14 cellular contexts compared by ENCODE assay signal in the genomic region with DNA sequence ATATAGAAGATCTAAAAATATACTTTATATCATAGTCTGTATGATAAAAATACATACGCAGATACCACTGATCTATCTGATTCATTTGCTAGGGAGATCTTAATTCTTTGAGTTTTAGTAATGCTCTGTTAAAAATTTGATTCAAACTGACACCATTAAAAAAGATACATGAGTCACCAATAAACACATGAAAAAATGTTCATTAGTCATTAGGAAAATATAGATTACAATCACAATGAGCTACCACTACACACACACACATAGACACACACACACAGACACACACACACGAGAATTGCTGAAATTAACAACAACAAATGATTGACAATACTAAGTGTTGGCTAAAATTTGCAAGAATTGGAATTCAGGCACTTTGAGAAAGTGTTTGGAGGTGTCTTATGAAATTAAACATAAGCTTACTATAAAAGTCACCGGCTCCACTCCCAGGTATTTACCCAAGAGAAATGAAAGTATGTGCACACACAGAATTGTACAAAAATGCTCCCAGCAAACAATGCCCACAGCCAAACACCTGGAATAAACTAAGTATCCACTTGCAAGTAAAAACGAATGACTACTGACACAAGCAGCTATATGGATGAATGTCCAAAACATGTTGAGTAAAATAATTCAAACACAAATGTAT.
A peak's percentile ranks its signal among the peaks of the same experiment; 100 is the strongest.
DNase-seq lines count a peak whose midpoint lies in the region; ATAC-seq, FAIRE-seq and TF ChIP-seq lines count a peak whose summit lies in the region.
"Had no signal": no experiment of that assay in that cellular context is flagged by ENCODE, and none has a peak within 500 bp of the region (broad histone marks: within the 10 kb centered on the region; RNA-seq: fewer than 3 reads in every experiment).

No MANE protein-coding gene starts in this region.

- no peak overlapping the region for H2BK5ac ChIP-seq in mesenchymal stem cell (ENCODE audit: low read depth, low read length, poor library complexity, severe bottlenecking)

- TF ChIP-seq RAD21 in A549 (conservative IDR thresholded peaks at IDR 0.05 in 1 of 2, IDR thresholded peaks at IDR 0.05 in 1 of 2), result no peak

- H3K4me1 ChIP-seq in A549 (peaks cover 31% of the 10 kb centered on the region), PC-9 (replicated peaks; ENCODE audit: insufficient read depth) (peaks cover 73% of the 10 kb centered on the region), keratinocyte (ENCODE audit: control insufficient read depth, extremely low read depth, insufficient read depth, low read length) (peaks cover 34% of the 10 kb centered on the region), mesenchymal stem cell (ENCODE audit: control insufficient read depth, insufficient read depth, low read depth, low read length) (no peaks in the 10 kb centered on the region)
- H3K4me1 ChIP-seq: BE2C had no signal

- CTCF ChIA-PET in A549 (lab: Yijun Ruan, JAX), result interaction anchor here (1.2 kb wide), 2 partner anchors 9 to 10 kb away, joined by 3 read pairs; no protein-coding TSS in a partner anchor
- CTCF ChIA-PET in PC-9 (lab: Charles Lee), result interaction anchor here (0.9 to 1.0 kb wide), 2 partner anchors 8 to 26 kb away, joined by 4 to 11 read pairs; no protein-coding TSS in a partner anchor

- H3K27me3 ChIP-seq in PC-9 (ENCODE audit: insufficient read depth, low read depth), result no peaks in the 10 kb centered on the region
- H3K27me3 ChIP-seq in keratinocyte (ENCODE audit: control insufficient read depth, extremely low read depth, insufficient read depth, low read length), result no peaks in the 10 kb centered on the region
- H3K27me3 ChIP-seq in mesenchymal stem cell (ENCODE audit: control insufficient read depth in 1 of 2, insufficient read depth in 1 of 2, low read length in 2 of 2), result peaks cover 0 to 6% of the 10 kb centered on the region in 2 experiments
- H3K27me3 ChIP-seq: BE2C had no signal

- H3K14ac ChIP-seq in mesenchymal stem cell (ENCODE audit: low read length in 2 of 2), result no peak overlapping the region

- FAIRE-seq in A549 (lab: Jason Lieb, UNC) (peak; percentile 67), keratinocyte (lab: Jason Lieb, UNC) (peak; percentile 64)
- FAIRE-seq: GM18507 had no signal

- H3K79me1 ChIP-seq in mesenchymal stem cell (replicated peaks; ENCODE audit: low read length, poor library complexity, severe bottlenecking), result no peaks in the 10 kb centered on the region

- H3K4me2 ChIP-seq in A549 (no peak overlapping the region), PC-9 (peak overlapping the region; percentile 67), keratinocyte (ENCODE audit: control insufficient read depth, extremely low read depth, insufficient read depth, low read depth, low read length) (peak overlapping the region; percentile 35), mesenchymal stem cell (ENCODE audit: low read length, poor library complexity, severe bottlenecking) (no peak overlapping the region)

- no peaks in the 10 kb centered on the region for H3K9me3 ChIP-seq in A549
- H3K9me3 ChIP-seq in PC-9 (ENCODE audit: insufficient read depth, low read depth), result no peaks in the 10 kb centered on the region; the same call in 1 of the 2 replicates
- no peaks in the 10 kb centered on the region for H3K9me3 ChIP-seq in keratinocyte (ENCODE audit: control insufficient read depth, low read depth, low read length)
- no peaks in the 10 kb centered on the region for H3K9me3 ChIP-seq in mesenchymal stem cell (ENCODE audit: control insufficient read depth, low read length)
- H3K9me3 ChIP-seq: BE2C had no signal

- H2AFZ ChIP-seq in PC-9 (no peak overlapping the region), keratinocyte (ENCODE audit: control insufficient read depth, low read length) (no peak overlapping the region), mesenchymal stem cell (ENCODE audit: low read depth, low read length) (no peak overlapping the region)

- H3K4ac ChIP-seq in mesenchymal stem cell (ENCODE audit: low read depth in 1 of 2, low read length in 2 of 2), result no peak overlapping the region

- no TSS peak for BruUV-seq in PC-9 (replicated peaks; lab: Mats Ljungman, UMichigan)

- H3K9ac ChIP-seq in keratinocyte (ENCODE audit: control insufficient read depth, extremely low read depth, insufficient read depth, low read length) (no peak overlapping the region), mesenchymal stem cell (ENCODE audit: low read length) (no peak overlapping the region)

- TF ChIP-seq EP300 in A549 (IDR thresholded peaks at IDR 0.05), result no peak

- H2BK12ac ChIP-seq in mesenchymal stem cell (ENCODE audit: low read length in 2 of 2), result no peak overlapping the region

- peaks cover 47% of the 10 kb centered on the region for H3F3A ChIP-seq in PC-9 (ENCODE audit: insufficient read depth, low read depth)

- no peak for TF ChIP-seq POLR2A in A549 (IDR thresholded peaks at IDR 0.05; ENCODE audit: low read length)

- POLR2A ChIA-PET in A549 (lab: Yijun Ruan, JAX) (no interaction called here), PC-9 (lab: Charles Lee; ENCODE audit: unreplicated experiment) (interaction anchor here (0.8 kb wide), 1 partner anchor 11 kb away, joined by 6 read pairs; no protein-coding TSS in a partner anchor)

- no peak overlapping the region for H2BK120ac ChIP-seq in mesenchymal stem cell (ENCODE audit: low read depth, low read length)

- no peak overlapping the region for H2AK5ac ChIP-seq in mesenchymal stem cell (ENCODE audit: low read length, severe bottlenecking)

- H3K79me2 ChIP-seq in PC-9 (ENCODE audit: low read depth) (no peaks in the 10 kb centered on the region), keratinocyte (ENCODE audit: control insufficient read depth, insufficient read depth, low read length) (no peaks in the 10 kb centered on the region)

- H3K27ac ChIP-seq in A549 (no peak overlapping the region), PC-9 (peak overlapping the region; percentile 75), keratinocyte (ENCODE audit: control insufficient read depth, insufficient read depth, low read length) (peak overlapping the region; percentile 13), mesenchymal stem cell (ENCODE audit: low read length, poor library complexity, severe bottlenecking) (no peak overlapping the region)

- no peak overlapping the region for H3K23ac ChIP-seq in mesenchymal stem cell (ENCODE audit: low read length in 2 of 2)

- H3K4me3 ChIP-seq in A549, result no peak overlapping the region
- peak overlapping the region; percentile 36; the same call in 1 of the 2 replicates for H3K4me3 ChIP-seq in PC-9
- no peak overlapping the region for H3K4me3 ChIP-seq in keratinocyte (ENCODE audit: control insufficient read depth in 2 of 3, extremely low read depth in 1 of 3, insufficient read depth in 2 of 3, low read depth in 1 of 3, low read length in 3 of 3)
- no peak overlapping the region for H3K4me3 ChIP-seq in mesenchymal stem cell (ENCODE audit: insufficient read depth in 1 of 2, low read depth in 1 of 2, low read length in 2 of 2)

- H3K36me3 ChIP-seq in PC-9 (ENCODE audit: low read depth) (no peaks in the 10 kb centered on the region), keratinocyte (ENCODE audit: control insufficient read depth in 2 of 2, extremely low read depth in 1 of 2, insufficient read depth in 2 of 2, low read length in 2 of 2) (no peaks in the 10 kb centered on the region), mesenchymal stem cell (ENCODE audit: control insufficient read depth in 1 of 2, insufficient read depth in 2 of 2, low read depth in 1 of 2, low read length in 2 of 2) (no peaks in the 10 kb centered on the region)
- H3K36me3 ChIP-seq: BE2C had no signal

- no peak for ATAC-seq in A549
- ATAC-seq in HG02642 (IDR thresholded peaks at IDR 0.05; ENCODE audit: poor library complexity, unreplicated experiment), result no peak
- ATAC-seq: CD8-positive, alpha-beta T cell had no signal

- WGBS in A549 (ENCODE audit: missing lambda C conversion rate), result 24% methylated on average over 4 of the region's 4 CpGs
- WGBS in mesenchymal stem cell, result 94% methylated on average over 1 of the region's 4 CpGs

- H4K20me1 ChIP-seq in PC-9 (ENCODE audit: insufficient read depth) (no peaks in the 10 kb centered on the region), keratinocyte (ENCODE audit: control insufficient read depth, extremely low read depth, insufficient read depth, low read length) (no peaks in the 10 kb centered on the region)

- no peak for TF ChIP-seq CTCF in A549 (IDR thresholded peaks at IDR 0.05)
- TF ChIP-seq CTCF in PC-9 (conservative IDR thresholded peaks at IDR 0.05), result no peak
- TF ChIP-seq CTCF in keratinocyte (optimal IDR thresholded peaks at IDR 0.05 in 1 of 3, IDR thresholded peaks at IDR 0.05 in 1 of 3, conservative IDR thresholded peaks at IDR 0.05 in 1 of 3; ENCODE audit: extremely low read depth in 1 of 3, insufficient read depth in 2 of 3, low read length in 3 of 3), result no peak

- H4K91ac ChIP-seq in mesenchymal stem cell (ENCODE audit: low read length), result no peak overlapping the region

- H2BK15ac ChIP-seq in mesenchymal stem cell (ENCODE audit: low read depth, poor library complexity, severe bottlenecking), result no peak overlapping the region

- dilution Hi-C loops in keratinocyte (cut with MboI; ENCODE audit: extremely low pct_ligation_motif_present, low sequenced_read_pairs), result no loop called here

- no peak overlapping the region for H4K8ac ChIP-seq in mesenchymal stem cell (ENCODE audit: low read length)

- intact Hi-C loops in PC-9 (cut with micrococcal nuclease; ENCODE audit: unreplicated experiment), result no loop called here

- DNase-seq in A549 (ENCODE audit: low read depth in 1 of 2, low spot score in 1 of 2), result no peak
- peak in 1 of 2 experiments; percentile 82 for DNase-seq in PC-9
- DNase-seq in dermis blood vessel endothelial cell, result peak; percentile 42
- DNase-seq in keratinocyte (ENCODE audit: low read depth, low spot score), result no peak
- DNase-seq in HCEC 1CT, result no peak
- DNase-seq in mesenchymal stem cell, result no peak
- no peak for DNase-seq in middle frontal gyrus (ENCODE audit: extremely low spot score, low spot score)
- DNase-seq: BE2C; CD8-positive, alpha-beta T cell; COR-L47; DMS53; IMR-90 had no signal

- H3K9me1 ChIP-seq in keratinocyte (ENCODE audit: control insufficient read depth, extremely low read depth, insufficient read depth, low read length), result no peaks in the 10 kb centered on the region

- H3K18ac ChIP-seq in mesenchymal stem cell (ENCODE audit: low read depth in 1 of 2, low read length in 2 of 2), result no peak overlapping the region

- no peaks in the 10 kb centered on the region for H3K9me2 ChIP-seq in PC-9 (ENCODE audit: insufficient read depth)

TF ChIP-seq in A549, 52 proteins besides CTCF, POLR2A, EP300 and RAD21:
- TF ChIP-seq FOSL2 (IDR thresholded peaks at IDR 0.05) (no peak), FOSL2 (CRISPR knock-in tag; IDR thresholded peaks at IDR 0.05) (peak; percentile 52), HEYL (CRISPR knock-in tag; IDR thresholded peaks at IDR 0.05) (no peak)

Comparison
In these comparisons a context has a peak if more than half of its experiments do, and no peak if none do; other contexts are left out.
1. H3K27ac ChIP-seq: peak in PC-9 (single experiment) and keratinocyte (single experiment); none in A549 (0 of 2) and mesenchymal stem cell (single experiment).
2. H3K4me2 ChIP-seq: peak in PC-9 (single experiment) and keratinocyte (single experiment); none in A549 (single experiment) and mesenchymal stem cell (single experiment).